Comparison of ENCODE assay signal across 2 cellular contexts in the genomic region with DNA sequence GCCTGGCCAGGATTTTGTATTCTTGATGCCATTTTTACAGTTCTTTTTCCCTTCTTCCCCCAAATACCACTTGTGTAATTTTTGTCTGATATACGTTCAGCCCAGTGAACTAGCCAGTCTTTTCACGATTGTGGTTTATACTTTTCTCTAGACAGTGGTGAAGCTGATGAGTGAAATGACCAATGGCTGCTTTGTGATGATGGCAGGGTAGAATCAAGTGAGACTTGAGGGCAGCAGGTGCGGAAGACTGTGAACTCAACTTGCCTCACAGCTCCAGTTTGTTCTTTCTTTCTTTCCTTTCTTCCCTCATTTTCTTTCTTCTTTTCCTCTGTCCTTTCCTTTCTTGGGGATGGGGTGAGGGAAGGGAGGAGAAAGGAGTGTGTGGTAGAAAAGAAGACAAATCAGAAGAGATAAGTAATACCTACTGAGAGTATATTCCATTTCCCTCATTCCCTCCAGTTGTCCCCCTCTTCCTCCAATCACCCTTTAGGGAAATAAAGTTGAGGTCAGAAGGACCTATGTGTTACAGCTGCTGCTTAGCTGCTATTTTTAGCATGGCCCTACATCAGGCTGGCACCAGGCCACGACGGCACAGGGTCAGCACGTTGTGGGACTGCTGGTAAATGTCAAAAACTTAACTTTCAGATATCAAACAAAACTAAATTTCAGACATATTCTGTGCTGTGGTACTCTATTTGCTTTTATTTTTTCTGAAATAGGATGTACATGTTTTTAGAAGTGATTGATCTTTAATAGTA.
TF ChIP-seq lines count a peak whose summit lies in the region.

No MANE protein-coding gene starts in this region.

TF ChIP-seq in IMR-90, 13 proteins besides CTCF, POLR2A, EP300 and RAD21 (continued from another document):
- TF ChIP-seq, protein P1, sequence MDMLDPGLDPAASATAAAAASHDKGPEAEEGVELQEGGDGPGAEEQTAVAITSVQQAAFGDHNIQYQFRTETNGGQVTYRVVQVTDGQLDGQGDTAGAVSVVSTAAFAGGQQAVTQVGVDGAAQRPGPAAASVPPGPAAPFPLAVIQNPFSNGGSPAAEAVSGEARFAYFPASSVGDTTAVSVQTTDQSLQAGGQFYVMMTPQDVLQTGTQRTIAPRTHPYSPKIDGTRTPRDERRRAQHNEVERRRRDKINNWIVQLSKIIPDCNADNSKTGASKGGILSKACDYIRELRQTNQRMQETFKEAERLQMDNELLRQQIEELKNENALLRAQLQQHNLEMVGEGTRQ (IDR thresholded peaks at IDR 0.05; ENCODE audit: low read depth, low read length), result no peak
- TF ChIP-seq CHD1 (IDR thresholded peaks at IDR 0.05; ENCODE audit: low read depth, low read length), result no peak
- no peak for TF ChIP-seq MXI1 (IDR thresholded peaks at IDR 0.05; ENCODE audit: borderline replicate concordance, low read depth, low read length)
- TF ChIP-seq NFE2L2 (IDR thresholded peaks at IDR 0.05; ENCODE audit: low read depth, low read length), result no peak
- TF ChIP-seq BHLHE40 (IDR thresholded peaks at IDR 0.05; ENCODE audit: low read depth, low read length), result no peak; the same call in 1 of the 2 replicates
- TF ChIP-seq CEBPB (IDR thresholded peaks at IDR 0.05; ENCODE audit: low read depth, low read length), result no peak
- TF ChIP-seq RFX5 (IDR thresholded peaks at IDR 0.05; ENCODE audit: low read depth, low read length), result no peak
- TF ChIP-seq MAZ (IDR thresholded peaks at IDR 0.05; ENCODE audit: borderline replicate concordance, low read depth, low read length), result no peak
- TF ChIP-seq RCOR1 (IDR thresholded peaks at IDR 0.05; ENCODE audit: insufficient replicate concordance, low read length), result no peak
- TF ChIP-seq, protein P2, sequence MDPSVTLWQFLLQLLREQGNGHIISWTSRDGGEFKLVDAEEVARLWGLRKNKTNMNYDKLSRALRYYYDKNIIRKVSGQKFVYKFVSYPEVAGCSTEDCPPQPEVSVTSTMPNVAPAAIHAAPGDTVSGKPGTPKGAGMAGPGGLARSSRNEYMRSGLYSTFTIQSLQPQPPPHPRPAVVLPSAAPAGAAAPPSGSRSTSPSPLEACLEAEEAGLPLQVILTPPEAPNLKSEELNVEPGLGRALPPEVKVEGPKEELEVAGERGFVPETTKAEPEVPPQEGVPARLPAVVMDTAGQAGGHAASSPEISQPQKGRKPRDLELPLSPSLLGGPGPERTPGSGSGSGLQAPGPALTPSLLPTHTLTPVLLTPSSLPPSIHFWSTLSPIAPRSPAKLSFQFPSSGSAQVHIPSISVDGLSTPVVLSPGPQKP (IDR thresholded peaks at IDR 0.05; ENCODE audit: borderline replicate concordance, low read depth, low read length), result no peak
- no peak for TF ChIP-seq FOS (IDR thresholded peaks at IDR 0.05; ENCODE audit: low read depth, low read length)

TF ChIP-seq in WTC11, 78 proteins besides CTCF, POLR2A, EP300 and RAD21 (continued from another document):
- TF ChIP-seq, protein P3, sequence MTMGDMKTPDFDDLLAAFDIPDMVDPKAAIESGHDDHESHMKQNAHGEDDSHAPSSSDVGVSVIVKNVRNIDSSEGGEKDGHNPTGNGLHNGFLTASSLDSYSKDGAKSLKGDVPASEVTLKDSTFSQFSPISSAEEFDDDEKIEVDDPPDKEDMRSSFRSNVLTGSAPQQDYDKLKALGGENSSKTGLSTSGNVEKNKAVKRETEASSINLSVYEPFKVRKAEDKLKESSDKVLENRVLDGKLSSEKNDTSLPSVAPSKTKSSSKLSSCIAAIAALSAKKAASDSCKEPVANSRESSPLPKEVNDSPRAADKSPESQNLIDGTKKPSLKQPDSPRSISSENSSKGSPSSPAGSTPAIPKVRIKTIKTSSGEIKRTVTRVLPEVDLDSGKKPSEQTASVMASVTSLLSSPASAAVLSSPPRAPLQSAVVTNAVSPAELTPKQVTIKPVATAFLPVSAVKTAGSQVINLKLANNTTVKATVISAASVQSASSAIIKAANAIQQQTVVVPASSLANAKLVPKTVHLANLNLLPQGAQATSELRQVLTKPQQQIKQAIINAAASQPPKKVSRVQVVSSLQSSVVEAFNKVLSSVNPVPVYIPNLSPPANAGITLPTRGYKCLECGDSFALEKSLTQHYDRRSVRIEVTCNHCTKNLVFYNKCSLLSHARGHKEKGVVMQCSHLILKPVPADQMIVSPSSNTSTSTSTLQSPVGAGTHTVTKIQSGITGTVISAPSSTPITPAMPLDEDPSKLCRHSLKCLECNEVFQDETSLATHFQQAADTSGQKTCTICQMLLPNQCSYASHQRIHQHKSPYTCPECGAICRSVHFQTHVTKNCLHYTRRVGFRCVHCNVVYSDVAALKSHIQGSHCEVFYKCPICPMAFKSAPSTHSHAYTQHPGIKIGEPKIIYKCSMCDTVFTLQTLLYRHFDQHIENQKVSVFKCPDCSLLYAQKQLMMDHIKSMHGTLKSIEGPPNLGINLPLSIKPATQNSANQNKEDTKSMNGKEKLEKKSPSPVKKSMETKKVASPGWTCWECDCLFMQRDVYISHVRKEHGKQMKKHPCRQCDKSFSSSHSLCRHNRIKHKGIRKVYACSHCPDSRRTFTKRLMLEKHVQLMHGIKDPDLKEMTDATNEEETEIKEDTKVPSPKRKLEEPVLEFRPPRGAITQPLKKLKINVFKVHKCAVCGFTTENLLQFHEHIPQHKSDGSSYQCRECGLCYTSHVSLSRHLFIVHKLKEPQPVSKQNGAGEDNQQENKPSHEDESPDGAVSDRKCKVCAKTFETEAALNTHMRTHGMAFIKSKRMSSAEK (CRISPR knock-in tag; IDR thresholded peaks at IDR 0.05; ENCODE audit: borderline replicate concordance), result no peak
- no peak for TF ChIP-seq ZNF317 (CRISPR knock-in tag; IDR thresholded peaks at IDR 0.05; ENCODE audit: borderline replicate concordance, low read depth)
- TF ChIP-seq, protein P4, sequence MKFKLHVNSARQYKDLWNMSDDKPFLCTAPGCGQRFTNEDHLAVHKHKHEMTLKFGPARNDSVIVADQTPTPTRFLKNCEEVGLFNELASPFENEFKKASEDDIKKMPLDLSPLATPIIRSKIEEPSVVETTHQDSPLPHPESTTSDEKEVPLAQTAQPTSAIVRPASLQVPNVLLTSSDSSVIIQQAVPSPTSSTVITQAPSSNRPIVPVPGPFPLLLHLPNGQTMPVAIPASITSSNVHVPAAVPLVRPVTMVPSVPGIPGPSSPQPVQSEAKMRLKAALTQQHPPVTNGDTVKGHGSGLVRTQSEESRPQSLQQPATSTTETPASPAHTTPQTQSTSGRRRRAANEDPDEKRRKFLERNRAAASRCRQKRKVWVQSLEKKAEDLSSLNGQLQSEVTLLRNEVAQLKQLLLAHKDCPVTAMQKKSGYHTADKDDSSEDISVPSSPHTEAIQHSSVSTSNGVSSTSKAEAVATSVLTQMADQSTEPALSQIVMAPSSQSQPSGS (CRISPR knock-in tag; IDR thresholded peaks at IDR 0.05; ENCODE audit: borderline replicate concordance, low read depth), result no peak
- TF ChIP-seq ATF1 (CRISPR knock-in tag; IDR thresholded peaks at IDR 0.05), result no peak
